1 cellular context compared by ENCODE assay signal in the genomic region with DNA sequence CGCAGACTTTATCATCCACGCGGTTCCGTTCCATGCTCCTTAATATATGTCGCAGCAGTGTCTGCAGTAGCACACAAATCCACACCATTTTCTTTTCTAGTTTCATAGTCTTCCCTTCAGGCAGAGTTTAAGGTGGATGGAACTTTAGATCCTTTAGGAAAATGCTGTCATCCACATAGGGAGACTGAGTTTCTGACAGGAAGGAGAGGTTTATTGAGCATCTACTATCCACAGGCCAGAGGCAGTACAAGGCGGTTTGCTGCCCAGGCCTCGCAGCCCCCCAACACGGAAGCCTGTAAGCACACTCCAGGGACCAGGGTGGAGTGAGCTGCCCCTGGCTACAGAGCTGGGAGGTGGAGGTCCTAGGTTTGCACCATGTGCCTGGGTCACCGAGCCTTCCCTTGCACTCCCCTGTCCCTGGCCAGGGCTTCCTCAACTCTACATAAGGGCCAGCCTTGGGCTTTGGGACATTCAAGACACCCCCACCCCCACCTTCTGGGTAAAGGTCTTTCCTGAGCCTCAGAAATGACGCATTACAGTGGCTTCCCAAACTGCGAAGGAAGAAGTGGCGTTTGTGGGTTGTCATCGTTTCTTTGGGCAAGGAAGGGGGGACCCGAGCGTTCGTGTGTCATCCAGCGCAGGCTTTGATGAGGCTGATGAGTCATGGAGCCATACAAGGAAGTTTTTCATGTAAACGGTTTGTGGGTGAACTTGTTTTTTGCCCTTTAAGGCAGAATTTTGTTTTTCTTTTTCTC.
TF ChIP-seq lines count a peak whose summit lies in the region.

No MANE protein-coding gene starts in this region.

TF ChIP-seq in WTC11, 78 proteins besides CTCF, POLR2A, EP300 and RAD21 (continued from another document):
- TF ChIP-seq AFF4 (CRISPR knock-in tag; IDR thresholded peaks at IDR 0.05; ENCODE audit: borderline replicate concordance): no peak
- no peak for TF ChIP-seq CREM (CRISPR knock-in tag; IDR thresholded peaks at IDR 0.05)
- no peak for TF ChIP-seq IRF1 (CRISPR knock-in tag; IDR thresholded peaks at IDR 0.05)
